ENCODE assay signal across 8 cellular contexts in the genomic region with DNA sequence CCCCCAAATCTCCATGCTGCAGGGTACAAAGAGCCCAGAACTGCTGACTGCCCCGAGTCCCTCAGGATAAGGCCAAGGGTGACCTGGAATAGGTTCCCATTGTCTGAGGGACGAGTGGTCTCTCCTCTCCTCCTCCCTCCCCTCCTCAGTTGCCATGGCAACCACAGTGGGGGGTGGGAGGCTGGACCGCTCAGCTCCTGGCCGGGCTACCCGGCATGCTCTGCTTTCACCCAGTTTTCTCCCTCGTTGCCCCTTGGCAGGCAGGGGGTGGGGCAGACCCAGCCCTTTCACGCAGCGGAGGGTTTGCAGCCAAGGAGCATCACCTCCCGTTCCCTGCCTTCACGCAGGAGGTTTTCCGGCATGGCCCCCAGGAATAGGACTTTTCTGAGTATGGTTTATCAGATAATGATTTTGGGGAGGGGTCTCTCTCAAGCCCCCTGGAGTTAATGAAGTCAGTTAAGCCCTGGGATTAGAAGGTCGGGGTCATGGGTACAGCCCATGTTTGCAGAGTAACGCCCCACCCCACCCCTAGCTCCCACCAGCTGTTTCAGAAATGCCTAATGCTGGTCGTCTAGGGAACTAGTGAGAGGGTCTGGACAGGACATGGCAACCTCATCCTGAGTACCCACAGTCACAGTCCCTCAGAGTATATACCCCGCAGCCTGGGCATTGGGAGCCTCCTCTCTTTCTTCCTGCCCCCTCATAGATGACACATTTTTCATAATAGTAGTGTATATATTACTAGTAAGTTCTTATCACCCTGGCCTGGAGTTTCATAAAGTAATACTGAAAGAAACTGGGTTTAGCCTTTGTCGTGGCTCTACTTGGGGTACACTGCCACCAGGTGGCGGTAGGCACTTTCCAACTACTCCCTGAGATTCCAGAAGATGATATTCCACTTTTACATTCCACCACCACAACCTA. TPM values are rescaled to one million over a fixed set of nuclear protein-coding genes. Genes with fewer than 3 reads are reported as not detected.
DNase-seq lines count a peak whose midpoint lies in the region; ATAC-seq, FAIRE-seq and TF ChIP-seq lines count a peak whose summit lies in the region.

No MANE protein-coding gene starts in this region.

- in situ Hi-C loops in astrocyte of the spinal cord (cut with HindIII; ENCODE audit: low sequenced_read_pairs): no loop called here

- no peak for ATAC-seq in GM21619 (IDR thresholded peaks at IDR 0.05; ENCODE audit: unreplicated experiment)
- no peak for ATAC-seq in GM21576 (IDR thresholded peaks at IDR 0.05; ENCODE audit: unreplicated experiment)

- H3K9me3 ChIP-seq in keratinocyte (ENCODE audit: control insufficient read depth, low read depth, low read length): no peaks in the 10 kb centered on the region

- H4K20me1 ChIP-seq in keratinocyte (ENCODE audit: control insufficient read depth, extremely low read depth, insufficient read depth, low read length): no peaks in the 10 kb centered on the region

- peak; percentile 71 for TF ChIP-seq CTCF in GM12872 (IDR thresholded peaks at IDR 0.05; ENCODE audit: insufficient read depth, low read depth, low read length)
- TF ChIP-seq CTCF in astrocyte of the spinal cord (IDR thresholded peaks at IDR 0.05; ENCODE audit: low read depth, low read length): peak; percentile 88
- peak; percentile 66 to 72 (median 69) for TF ChIP-seq CTCF in keratinocyte (optimal IDR thresholded peaks at IDR 0.05 in 1 of 3, IDR thresholded peaks at IDR 0.05 in 1 of 3, conservative IDR thresholded peaks at IDR 0.05 in 1 of 3; ENCODE audit: extremely low read depth in 1 of 3, insufficient read depth in 2 of 3, low read length in 3 of 3)

- H3K4me3 ChIP-seq in astrocyte of the spinal cord (ENCODE audit: low read depth, low read length) (no peak overlapping the region), keratinocyte (ENCODE audit: control insufficient read depth in 2 of 3, extremely low read depth in 1 of 3, insufficient read depth in 2 of 3, low read depth in 1 of 3, low read length in 3 of 3) (no peak overlapping the region)

- dilution Hi-C loops in keratinocyte (cut with MboI; ENCODE audit: extremely low pct_ligation_motif_present, low sequenced_read_pairs): no loop called here

- H2AFZ ChIP-seq in keratinocyte (ENCODE audit: control insufficient read depth, low read length): no peak overlapping the region

- DNase-seq in AML-193 (lab: John Stamatoyannopoulos, UW) (peak; percentile 3 to 4), NCI-H2196 (lab: John Stamatoyannopoulos, UW; ENCODE audit: unreplicated experiment) (peak; percentile 46), astrocyte of the spinal cord (ENCODE audit: low read depth, low spot score) (peak; percentile 70), keratinocyte (ENCODE audit: low read depth, low spot score) (no peak)
- peak; percentile 5 to 14 for DNase-seq in stimulated activated CD8-positive, alpha-beta memory T cell treated with anti-CD3 and anti-CD28 coated beads, Interleukin-15, amount 100 ng/mL, for 48 hours (ENCODE audit: low read depth in 2 of 2)

- H3K79me2 ChIP-seq in keratinocyte (ENCODE audit: control insufficient read depth, insufficient read depth, low read length): no peaks in the 10 kb centered on the region

- no peak for FAIRE-seq in keratinocyte (lab: Jason Lieb, UNC)

- H3K9ac ChIP-seq in keratinocyte (ENCODE audit: control insufficient read depth, extremely low read depth, insufficient read depth, low read length): no peak overlapping the region

- H3K4me2 ChIP-seq in keratinocyte (ENCODE audit: control insufficient read depth, extremely low read depth, insufficient read depth, low read depth, low read length): no peak overlapping the region

- H3K27me3 ChIP-seq in keratinocyte (ENCODE audit: control insufficient read depth, extremely low read depth, insufficient read depth, low read length): peaks cover 20% of the 10 kb centered on the region

- H3K27ac ChIP-seq in keratinocyte (ENCODE audit: control insufficient read depth, insufficient read depth, low read length): no peak overlapping the region

- no peaks in the 10 kb centered on the region for H3K9me1 ChIP-seq in keratinocyte (ENCODE audit: control insufficient read depth, extremely low read depth, insufficient read depth, low read length)

- H3K4me1 ChIP-seq in keratinocyte (ENCODE audit: control insufficient read depth, extremely low read depth, insufficient read depth, low read length): no peaks in the 10 kb centered on the region

- H3K36me3 ChIP-seq in keratinocyte (ENCODE audit: control insufficient read depth in 2 of 2, extremely low read depth in 1 of 2, insufficient read depth in 2 of 2, low read length in 2 of 2): no peaks in the 10 kb centered on the region

RNA-seq across cellular contexts. Expression of a gene that starts 20.7 kb away (rescaled TPM):
- polyA plus RNA-seq in keratinocyte: not detected in 3 replicates
- polyA plus RNA-seq in keratinocyte (2011; ENCODE audit: low read depth): not detected
- polyA plus RNA-seq in keratinocyte (2011; cell fraction: cytosol; rRNA removed): not detected in 2 replicates
- not detected in 2 replicates for polyA plus RNA-seq in keratinocyte (2011; cell fraction: nucleus; rRNA removed)
- not detected in 2 replicates for polyA plus RNA-seq in keratinocyte (2012; ENCODE audit: low replicate concordance)
- not detected in 3 replicates for polyA minus RNA-seq in keratinocyte
- polyA minus RNA-seq in keratinocyte (2011; cell fraction: cytosol; rRNA and poly(A)+ RNA removed): not detected
- polyA minus RNA-seq in keratinocyte (2011; cell fraction: nucleus; rRNA and poly(A)+ RNA removed): not detected in 2 replicates

RNA-seq across cellular contexts. Expression of a gene that starts 30.3 kb away (rescaled TPM):
- polyA plus RNA-seq in keratinocyte: not detected in 3 replicates
- not detected for polyA plus RNA-seq in keratinocyte (2011; ENCODE audit: low read depth)
- polyA plus RNA-seq in keratinocyte (2011; cell fraction: cytosol; rRNA removed): not detected in 2 replicates
- polyA plus RNA-seq in keratinocyte (2011; cell fraction: nucleus; rRNA removed): not detected in 2 replicates
- polyA plus RNA-seq in keratinocyte (2012; ENCODE audit: low replicate concordance): not detected in 2 replicates
- not detected in 3 replicates for polyA minus RNA-seq in keratinocyte
- polyA minus RNA-seq in keratinocyte (2011; cell fraction: cytosol; rRNA and poly(A)+ RNA removed): not detected
- polyA minus RNA-seq in keratinocyte (2011; cell fraction: nucleus; rRNA and poly(A)+ RNA removed): not detected in 2 replicates

RNA-seq across cellular contexts. Expression of a gene that starts 36.9 kb away (rescaled TPM):
- polyA plus RNA-seq in keratinocyte: 0.09 to 0.82 TPM (median 0.10 TPM) in 3 replicates
- 0.97 TPM for polyA plus RNA-seq in keratinocyte (2011; ENCODE audit: low read depth)
- polyA plus RNA-seq in keratinocyte (2011; cell fraction: cytosol; rRNA removed): 0.13 and 0.22 TPM in 2 replicates
- polyA plus RNA-seq in keratinocyte (2011; cell fraction: nucleus; rRNA removed): 0.60 and 0.70 TPM in 2 replicates
- 0.15 and 1.1 TPM in 2 replicates for polyA plus RNA-seq in keratinocyte (2012; ENCODE audit: low replicate concordance)
- polyA minus RNA-seq in keratinocyte: 0.35 to 3.5 TPM (median 0.99 TPM) in 3 replicates
- polyA minus RNA-seq in keratinocyte (2011; cell fraction: cytosol; rRNA and poly(A)+ RNA removed): not detected
- 1.9 and 2.8 TPM in 2 replicates for polyA minus RNA-seq in keratinocyte (2011; cell fraction: nucleus; rRNA and poly(A)+ RNA removed)

RNA-seq across cellular contexts. Expression of a gene that starts 37.3 kb away (rescaled TPM):
- polyA plus RNA-seq in keratinocyte: not detected in 3 replicates
- polyA plus RNA-seq in keratinocyte (2011; ENCODE audit: low read depth): not detected
- polyA plus RNA-seq in keratinocyte (2011; cell fraction: cytosol; rRNA removed): not detected in 2 replicates
- not detected in 2 replicates for polyA plus RNA-seq in keratinocyte (2011; cell fraction: nucleus; rRNA removed)
- polyA plus RNA-seq in keratinocyte (2012; ENCODE audit: low replicate concordance): not detected in 2 replicates
- not detected in 3 replicates for polyA minus RNA-seq in keratinocyte
- not detected for polyA minus RNA-seq in keratinocyte (2011; cell fraction: cytosol; rRNA and poly(A)+ RNA removed)
- polyA minus RNA-seq in keratinocyte (2011; cell fraction: nucleus; rRNA and poly(A)+ RNA removed): not detected in 2 replicates
